19 cellular contexts compared by ENCODE assay signal in the genomic region with DNA sequence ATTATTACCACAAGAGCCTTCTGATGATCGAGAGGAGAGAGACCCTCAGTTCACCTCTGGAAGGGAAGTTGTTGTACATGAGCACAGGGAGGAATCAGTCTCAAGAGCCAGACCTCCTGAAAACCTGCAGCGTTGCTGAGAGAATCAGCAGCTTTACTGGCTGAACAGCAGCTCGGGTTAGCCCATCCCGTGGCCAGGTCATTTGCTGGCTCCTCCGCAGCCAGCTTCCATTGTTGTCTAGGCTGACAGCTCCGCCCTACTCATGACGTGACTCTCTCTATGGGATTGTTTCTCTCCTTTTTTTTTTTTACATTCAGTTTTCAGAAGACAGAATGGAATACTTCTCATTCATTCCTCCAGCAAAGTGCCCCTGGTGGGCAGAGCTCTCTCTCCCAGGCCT.
A peak's percentile ranks its signal among the peaks of the same experiment; 100 is the strongest.
DNase-seq lines count a peak whose midpoint lies in the region; ATAC-seq, FAIRE-seq and TF ChIP-seq lines count a peak whose summit lies in the region.
"Had no signal": no experiment of that assay in that cellular context is flagged by ENCODE, and none has a peak within 500 bp of the region (broad histone marks: within the 10 kb centered on the region; RNA-seq: fewer than 3 reads in every experiment).

No MANE protein-coding gene starts in this region.

- H3K79me2 ChIP-seq in endothelial cell of umbilical vein (ENCODE audit: control insufficient read depth, insufficient read depth, low read length), result no peaks in the 10 kb centered on the region

- H3K9me3 ChIP-seq in endothelial cell of umbilical vein (replicated peaks; ENCODE audit: control insufficient read depth, insufficient read depth, low read length) (no peaks in the 10 kb centered on the region), mucosa of descending colon (no peaks in the 10 kb centered on the region), Peyer's patch (no peaks in the 10 kb centered on the region)
- H3K9me3 ChIP-seq: thoracic aorta had no signal

- no peaks in the 10 kb centered on the region for H3K9me1 ChIP-seq in endothelial cell of umbilical vein (replicated peaks; ENCODE audit: control insufficient read depth, extremely low read depth, insufficient read depth, low read length)

- no TSS peak for BruUV-seq in endothelial cell of umbilical vein (replicated peaks; lab: Mats Ljungman, UMichigan)

- peak; percentile 75 for ATAC-seq in mucosa of descending colon
- no peak for ATAC-seq in HG03457 (IDR thresholded peaks at IDR 0.05; ENCODE audit: unreplicated experiment)
- ATAC-seq: CD8-positive, alpha-beta T cell; natural killer cell had no signal

- H3K36me3 ChIP-seq in endothelial cell of umbilical vein (ENCODE audit: control insufficient read depth in 2 of 2, extremely low read depth in 1 of 2, insufficient read depth in 2 of 2, low read length in 2 of 2), result peaks cover 0 to 4% of the 10 kb centered on the region in 2 experiments
- no peaks in the 10 kb centered on the region for H3K36me3 ChIP-seq in mucosa of descending colon (ENCODE audit: low read depth)
- no peaks in the 10 kb centered on the region for H3K36me3 ChIP-seq in Peyer's patch
- H3K36me3 ChIP-seq: thoracic aorta had no signal

- no peak overlapping the region for H3K4me2 ChIP-seq in endothelial cell of umbilical vein (ENCODE audit: insufficient read depth, low read length)

- POLR2A ChIA-PET in endothelial cell of umbilical vein (lab: Charles Lee), result interaction anchor here (1.0 kb wide), 1 partner anchor 15 kb away, joined by 4 read pairs; no protein-coding TSS in a partner anchor

- H2AFZ ChIP-seq in endothelial cell of umbilical vein (ENCODE audit: low read depth, low read length), result no peak overlapping the region

- peak overlapping the region; percentile 9 for H3K9ac ChIP-seq in endothelial cell of umbilical vein (replicated peaks; ENCODE audit: extremely low read depth, insufficient read depth, low read length)

- intact Hi-C loops in endothelial cell of umbilical vein (cut with micrococcal nuclease), result no loop called here
- intact Hi-C loops in mucosa of descending colon (cut with DNase I, micrococcal nuclease), result loop anchor here in 1 of 2 donors (5.0 kb wide), 1 partner anchor 70 kb away; a partner anchor contains a TSS

- no peaks in the 10 kb centered on the region for H3K27me3 ChIP-seq in endothelial cell of umbilical vein (ENCODE audit: control insufficient read depth in 2 of 2, insufficient read depth in 2 of 2, low read length in 2 of 2)
- no peaks in the 10 kb centered on the region for H3K27me3 ChIP-seq in Peyer's patch

- no peak overlapping the region for H3K4me3 ChIP-seq in endothelial cell of umbilical vein (replicated peaks in 1 of 3; ENCODE audit: insufficient read depth in 1 of 3, low read depth in 1 of 3, low read length in 3 of 3)
- H3K4me3 ChIP-seq in mucosa of descending colon, result no peak overlapping the region
- H3K4me3 ChIP-seq in Peyer's patch, result no peak overlapping the region
- H3K4me3 ChIP-seq: thoracic aorta had no signal

- peak; percentile 89 for FAIRE-seq in endothelial cell of umbilical vein (lab: Jason Lieb, UNC)
- FAIRE-seq: A204.1, islet of Langerhans had no signal

- TF ChIP-seq POLR2A in endothelial cell of umbilical vein (IDR thresholded peaks at IDR 0.05; ENCODE audit: low read depth, low read length), result no peak
- TF ChIP-seq POLR2A in Peyer's patch (IDR thresholded peaks at IDR 0.05), result no peak

- peak; percentile 2 for DNase-seq in NCI-H82 (lab: John Stamatoyannopoulos, UW)
- DNase-seq in NCI-H82 treated with DMSO at 0.1 percent for 48 hours (lab: John Stamatoyannopoulos, UW; ENCODE audit: unreplicated experiment), result no peak
- peak; percentile 78 for DNase-seq in endothelial cell of umbilical vein (ENCODE audit: low read depth, low spot score)
- DNase-seq in mucosa of descending colon, result peak in 2 of 3 donors; percentile 66 to 74
- DNase-seq in superior temporal gyrus (ENCODE audit: extremely low spot score), result peak; percentile 85
- no peak for DNase-seq in Peyer's patch
- no peak for DNase-seq in RKO (ENCODE audit: low spot score)
- DNase-seq: activated CD4-positive, alpha-beta memory T cell treated with anti-CD3 and anti-CD28 coated beads, Interleukin-2, amount 10 ng/mL, durations not matched to agents 7 days and 5 days; activated effector memory CD4-positive, alpha-beta T cell treated with anti-CD3 and anti-CD28 coated beads, Interleukin-2, amount 50 U/mL, for 16 hours; CD8-positive, alpha-beta T cell; cerebellar nuclear complex; natural killer cell; NCI-H1105; NCI-H748 treated with DMSO at 0.1 percent for 48 hours; T1000 had no signal

- H3K27ac ChIP-seq in endothelial cell of umbilical vein (ENCODE audit: insufficient read depth, low read depth, low read length) (peak overlapping the region; percentile 41), Peyer's patch (no peak overlapping the region)
- H3K27ac ChIP-seq: thoracic aorta had no signal

- no peak for TF ChIP-seq CTCF in endothelial cell of umbilical vein (IDR thresholded peaks at IDR 0.05; ENCODE audit: extremely low read depth in 1 of 2, insufficient read depth in 1 of 2, low read depth in 1 of 2, low read length in 2 of 2)
- no peak for TF ChIP-seq CTCF in mucosa of descending colon (IDR thresholded peaks at IDR 0.05)
- TF ChIP-seq CTCF in Peyer's patch (IDR thresholded peaks at IDR 0.05), result no peak

- H3K4me1 ChIP-seq in endothelial cell of umbilical vein (ENCODE audit: control insufficient read depth, extremely low read depth, insufficient read depth, low read length) (peaks cover 3% of the 10 kb centered on the region), mucosa of descending colon (ENCODE audit: low read depth) (peaks cover 9% of the 10 kb centered on the region), Peyer's patch (peaks cover 0 to 4% (median 0%) of the 10 kb centered on the region in 4 donors)

- no peaks in the 10 kb centered on the region for H4K20me1 ChIP-seq in endothelial cell of umbilical vein (replicated peaks; ENCODE audit: control insufficient read depth, extremely low read depth, insufficient read depth, low read length)

- CTCF ChIA-PET in endothelial cell of umbilical vein (lab: Charles Lee), result interaction anchor here (0.9 to 2.2 kb wide), 8 partner anchors 20 to 203 kb away, joined by 3 to 12 read pairs (median 4); no protein-coding TSS in a partner anchor

- dilution Hi-C loops in endothelial cell of umbilical vein (cut with MboI; ENCODE audit: extremely low pct_ligation_motif_present, low sequenced_read_pairs), result no loop called here

TF ChIP-seq in endothelial cell of umbilical vein, 7 proteins besides CTCF, POLR2A, EP300 and RAD21:
- TF ChIP-seq MYC (IDR thresholded peaks at IDR 0.05; ENCODE audit: low read depth, low read length) (no peak), GATA2 (IDR thresholded peaks at IDR 0.05; ENCODE audit: insufficient read depth, insufficient read length, low read depth, low read length) (no peak), POLR2AphosphoS5 (IDR thresholded peaks at IDR 0.05; ENCODE audit: insufficient read depth, low read depth, low read length) (no peak)
- TF ChIP-seq, protein P1, sequence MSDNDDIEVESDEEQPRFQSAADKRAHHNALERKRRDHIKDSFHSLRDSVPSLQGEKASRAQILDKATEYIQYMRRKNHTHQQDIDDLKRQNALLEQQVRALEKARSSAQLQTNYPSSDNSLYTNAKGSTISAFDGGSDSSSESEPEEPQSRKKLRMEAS (IDR thresholded peaks at IDR 0.05; ENCODE audit: insufficient read depth, insufficient read length), result no peak

Comparison
In these comparisons a context has a peak if more than half of its experiments do, and no peak if none do; other contexts are left out.
1. DNase-seq: peak in NCI-H82 (single experiment), endothelial cell of umbilical vein (single experiment), mucosa of descending colon (2 of 3) and superior temporal gyrus (single experiment); none in NCI-H82 treated with DMSO at 0.1 percent for 48 hours (single experiment), Peyer's patch (0 of 3) and RKO (single experiment).